ENCODE assay signal across 7 cellular contexts in genomic region chr15:74957301-74958035, GRCh38. TPM values are rescaled to one million over a fixed set of nuclear protein-coding genes. Genes with fewer than 3 reads are reported as not detected.
DNase-seq lines count a peak whose midpoint lies in the region; ATAC-seq, FAIRE-seq and TF ChIP-seq lines count a peak whose summit lies in the region.

No MANE protein-coding gene starts in this region.

- no peak overlapping the region for H3K27ac Mint-ChIP-seq in H9

- no peaks in the 10 kb centered on the region for H3K9me3 Mint-ChIP-seq in H9

- no peak overlapping the region for H3K23ac ChIP-seq in H9 (ENCODE audit: insufficient read length, low read depth, low read length)

- DNase-seq in H9 (peak; percentile 53), RCC 7860 (ENCODE audit: low spot score) (peak; percentile 16), epithelial cell of prostate (ENCODE audit: low read depth, low spot score) (no peak), GM03348 (ENCODE audit: low spot score) (no peak)

- no peaks in the 10 kb centered on the region; the same call in 1 of the 2 replicates for H3K4me1 ChIP-seq in H9 (ENCODE audit: insufficient read depth, low read length)

- no peak for TF ChIP-seq RAD21 in neural cell (conservative IDR thresholded peaks at IDR 0.05)

- no peaks in the 10 kb centered on the region for H3K36me3 ChIP-seq in neural cell (ENCODE audit: insufficient read depth, low read length)

- H2BK12ac ChIP-seq in H9 (ENCODE audit: insufficient read length, low read depth, low read length): no peak overlapping the region

- H4K20me1 ChIP-seq in H9 (ENCODE audit: control insufficient read depth, insufficient read depth, insufficient read length) (no peaks in the 10 kb centered on the region), neural cell (ENCODE audit: insufficient read depth) (no peaks in the 10 kb centered on the region)

- H3K4me1 Mint-ChIP-seq in H9: peaks cover 22 to 32% of the 10 kb centered on the region in 2 experiments

- H2AFZ ChIP-seq in H9 (ENCODE audit: low read length) (no peak overlapping the region), neural cell (ENCODE audit: low read depth, low read length) (no peak overlapping the region)

- WGBS in H9 (ENCODE audit: extremely low coverage, insufficient read length, low lambda C conversion rate): no CpG with 5 or more reads among the region's 46 CpGs

- H3K4me3 ChIP-seq in neural cell (ENCODE audit: low read length): peak overlapping the region; percentile 75

- H2BK120ac ChIP-seq in H9 (ENCODE audit: low read depth, low read length, poor library complexity, severe bottlenecking): no peak overlapping the region

- H4K91ac ChIP-seq in H9 (ENCODE audit: insufficient read length, low read depth, low read length): no peak overlapping the region

- H3T11ph ChIP-seq in H9 (ENCODE audit: low read length): no peak overlapping the region

- peaks cover 0 to 2% (median 0%) of the 10 kb centered on the region in 3 experiments; a peak in 2 of 7 replicates for H3K36me3 Mint-ChIP-seq in H9 (ENCODE audit: insufficient read depth in 1 of 3, low read depth in 3 of 3)

- H3K4me3 Mint-ChIP-seq in H9: peak overlapping the region; percentile 67 to 84

- H3K27ac ChIP-seq in H9 (ENCODE audit: insufficient read length, low read depth, low read length) (no peak overlapping the region), epithelial cell of prostate (peak overlapping the region; percentile 25), neural cell (ENCODE audit: low read length) (no peak overlapping the region)

- H3K27me3 ChIP-seq in H9 (ENCODE audit: insufficient read depth, low read length) (peaks cover 11% of the 10 kb centered on the region; the same call in 1 of the 2 replicates), neural cell (ENCODE audit: insufficient read depth, low read depth, low read length) (peaks cover 52% of the 10 kb centered on the region)

- no peak for TF ChIP-seq CTCF in H9 (conservative IDR thresholded peaks at IDR 0.05)
- no peak for TF ChIP-seq CTCF in neural cell (IDR thresholded peaks at IDR 0.05; ENCODE audit: poor library complexity, severe bottlenecking)

- no peak overlapping the region for H2BK5ac ChIP-seq in H9 (ENCODE audit: insufficient read length, low read length)

- H3K79me1 ChIP-seq in H9 (ENCODE audit: insufficient read depth, low read depth, low read length, poor library complexity, severe bottlenecking): no peaks in the 10 kb centered on the region

- peak overlapping the region; percentile 31; the same call in 1 of the 2 replicates for H3K14ac ChIP-seq in H9 (ENCODE audit: insufficient read depth, low read length)

- H2AK5ac ChIP-seq in H9 (ENCODE audit: insufficient read length, low read length): no peak overlapping the region

- H2BK20ac ChIP-seq in H9 (ENCODE audit: low read depth, low read length, poor library complexity, severe bottlenecking): no peak overlapping the region

- H3K4me2 ChIP-seq in H9 (ENCODE audit: insufficient read depth, insufficient read length, low read length) (peak overlapping the region; percentile 72), neural cell (ENCODE audit: low read length) (peak overlapping the region; percentile 53)

- no peak overlapping the region for H3K56ac ChIP-seq in H9 (ENCODE audit: insufficient read length, low read depth, low read length)

- H3F3A ChIP-seq in neural cell (ENCODE audit: insufficient read depth, low read length, poor library complexity, severe bottlenecking): no peaks in the 10 kb centered on the region

- FAIRE-seq in RCC 7860 (lab: Jason Lieb, UNC): no peak

- peaks cover 34% of the 10 kb centered on the region for H3K23me2 ChIP-seq in H9 (ENCODE audit: insufficient read length, low read depth, low read length, poor library complexity, severe bottlenecking)

- H4K5ac ChIP-seq in H9 (ENCODE audit: insufficient read length, low read depth, low read length): no peak overlapping the region

- H2BK15ac ChIP-seq in H9 (ENCODE audit: low read depth, low read length): no peak overlapping the region

- no peak overlapping the region for H4K8ac ChIP-seq in H9 (replicated peaks; ENCODE audit: insufficient read length, low read depth, low read length)

- H3K9me3 ChIP-seq in H9 (ENCODE audit: control insufficient read depth, low read depth, low read length) (no peaks in the 10 kb centered on the region), neural cell (ENCODE audit: low read length) (no peaks in the 10 kb centered on the region)

- H3K9ac ChIP-seq in H9 (ENCODE audit: extremely low read depth, insufficient read length, low read length): no peak overlapping the region
- peak overlapping the region; percentile 50 for H3K9ac ChIP-seq in neural cell (ENCODE audit: low read length)

- ATAC-seq in GM18867 (IDR thresholded peaks at IDR 0.05; ENCODE audit: unreplicated experiment): no peak
- ATAC-seq in GM18502 (IDR thresholded peaks at IDR 0.05; ENCODE audit: poor library complexity, unreplicated experiment): no peak

- no peaks in the 10 kb centered on the region for H3K9me2 ChIP-seq in neural cell (ENCODE audit: insufficient read depth, low read length)

- H3K18ac ChIP-seq in H9 (ENCODE audit: insufficient read length, low read depth, low read length): peak overlapping the region; percentile 56

- no peak for TF ChIP-seq EP300 in neural cell (conservative IDR thresholded peaks at IDR 0.05; ENCODE audit: poor library complexity, severe bottlenecking)

- H3K79me2 ChIP-seq in H9 (ENCODE audit: insufficient read depth, low read length) (peaks cover 3% of the 10 kb centered on the region; the same call in 1 of the 2 replicates), neural cell (replicated peaks; ENCODE audit: insufficient read depth, low read length) (no peaks in the 10 kb centered on the region)

- no peak overlapping the region for H3K4ac ChIP-seq in H9 (ENCODE audit: low read depth, low read length)

- H3K27me3 Mint-ChIP-seq in H9 (ENCODE audit: low read depth): peaks cover 73% of the 10 kb centered on the region

TF ChIP-seq in neural cell, 6 proteins besides CTCF, POLR2A, EP300 and RAD21:
- TF ChIP-seq REST (IDR thresholded peaks at IDR 0.05; ENCODE audit: borderline replicate concordance) (no peak), EZH2 (IDR thresholded peaks at IDR 0.05; ENCODE audit: borderline replicate concordance, insufficient read depth, low read length, poor library complexity, severe bottlenecking) (no peak), SMC3 (conservative IDR thresholded peaks at IDR 0.05; ENCODE audit: poor library complexity) (no peak), POLR2AphosphoS5 (IDR thresholded peaks at IDR 0.05) (no peak), MXI1 (conservative IDR thresholded peaks at IDR 0.05; ENCODE audit: poor library complexity, severe bottlenecking) (no peak), TAF1 (IDR thresholded peaks at IDR 0.05; ENCODE audit: low read depth) (no peak)
TF ChIP-seq in neural cell: peak in this region for 0.

RNA-seq across cellular contexts. Expression of gene RPP25, which starts 0.9 kb away (rescaled TPM):
- 12.6 and 13.0 TPM in 2 replicates for total RNA-seq in H9 (2021)
- polyA plus RNA-seq in neural cell: 2.8 and 4.5 TPM in 2 replicates
- 4.2 and 6.1 TPM in 2 replicates for polyA minus RNA-seq in neural cell

RNA-seq across cellular contexts. Expression of gene COX5A, which starts 19.6 kb away (rescaled TPM):
- 331 and 336 TPM in 2 replicates for total RNA-seq in H9 (2021)
- polyA plus RNA-seq in neural cell: 132 and 155 TPM in 2 replicates
- 45.0 and 62.0 TPM in 2 replicates for polyA minus RNA-seq in neural cell

RNA-seq across cellular contexts. Expression of gene SCAMP5, which starts 37.9 kb away (rescaled TPM):
- total RNA-seq in H9 (2021): 45.8 and 47.8 TPM in 2 replicates
- 92.5 and 104 TPM in 2 replicates for polyA plus RNA-seq in neural cell
- polyA minus RNA-seq in neural cell: 93.2 and 93.7 TPM in 2 replicates

RNA-seq across cellular contexts. Expression of gene FAM219B, which starts 50.8 kb away (rescaled TPM):
- 60.3 and 69.0 TPM in 2 replicates for total RNA-seq in H9 (2021)
- 250 and 293 TPM in 2 replicates for polyA plus RNA-seq in neural cell
- 91.6 and 99.6 TPM in 2 replicates for polyA minus RNA-seq in neural cell

Comparison
In these comparisons a context has a peak if more than half of its experiments do, and no peak if none do; other contexts are left out.
1. DNase-seq: peak in H9 (single experiment) and RCC 7860 (single experiment); none in epithelial cell of prostate (single experiment) and GM03348 (single experiment).